1 cellular context compared by ENCODE assay signal in the genomic region with DNA sequence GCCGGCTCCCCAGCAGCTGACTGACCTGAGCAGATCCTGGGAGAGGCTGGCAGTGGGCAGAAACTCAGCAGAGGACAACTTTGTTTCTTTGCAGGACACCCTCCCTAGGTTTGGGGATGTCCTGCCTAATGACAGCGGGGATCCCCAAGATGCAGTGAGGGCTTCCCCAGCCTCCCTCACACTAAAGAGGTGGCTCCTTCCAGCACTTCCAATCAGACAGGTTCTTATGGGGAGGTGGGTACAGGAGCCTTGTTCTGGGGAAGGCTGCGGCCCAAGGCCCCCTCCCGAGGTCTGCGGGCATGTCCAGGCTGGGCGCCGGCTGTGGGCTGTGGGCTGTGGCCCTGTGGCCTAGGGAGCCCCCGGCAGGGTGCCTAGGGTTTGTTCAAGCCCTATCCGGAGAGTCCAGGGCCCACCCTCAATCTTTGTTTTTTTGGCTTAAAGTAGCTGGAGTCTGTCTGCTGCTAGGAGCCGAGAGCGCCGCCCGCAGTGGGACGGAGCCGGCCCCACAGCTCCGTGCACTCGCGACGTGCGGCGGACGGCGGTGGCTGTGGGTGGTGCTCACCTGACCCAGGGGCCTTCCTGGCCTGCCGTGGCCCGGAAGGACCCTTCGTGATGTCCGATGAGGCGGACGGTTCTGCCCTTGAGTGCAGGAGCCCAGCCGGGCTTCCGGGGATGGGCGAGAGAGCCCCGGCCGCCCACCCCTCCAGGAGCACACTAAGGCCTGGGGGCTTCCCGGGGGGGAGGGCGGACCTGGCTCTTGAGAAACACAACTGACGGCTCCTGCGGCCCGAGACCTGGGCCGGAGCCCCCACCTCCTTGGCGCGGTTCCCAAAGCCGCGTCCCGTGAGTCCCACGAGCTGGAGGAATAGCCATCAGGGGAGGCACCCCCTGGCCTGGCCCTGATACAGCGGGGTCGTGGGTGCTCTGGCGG.
TF ChIP-seq lines count a peak whose summit lies in the region.

No MANE protein-coding gene starts in this region.

TF ChIP-seq in WTC11, 78 proteins besides CTCF, POLR2A, EP300 and RAD21:
- no peak for TF ChIP-seq TEAD1 (CRISPR knock-in tag; IDR thresholded peaks at IDR 0.05)
- no peak for TF ChIP-seq GRHL2 (CRISPR knock-in tag; IDR thresholded peaks at IDR 0.05; ENCODE audit: insufficient replicate concordance, severe bottlenecking)
- TF ChIP-seq, protein P1, sequence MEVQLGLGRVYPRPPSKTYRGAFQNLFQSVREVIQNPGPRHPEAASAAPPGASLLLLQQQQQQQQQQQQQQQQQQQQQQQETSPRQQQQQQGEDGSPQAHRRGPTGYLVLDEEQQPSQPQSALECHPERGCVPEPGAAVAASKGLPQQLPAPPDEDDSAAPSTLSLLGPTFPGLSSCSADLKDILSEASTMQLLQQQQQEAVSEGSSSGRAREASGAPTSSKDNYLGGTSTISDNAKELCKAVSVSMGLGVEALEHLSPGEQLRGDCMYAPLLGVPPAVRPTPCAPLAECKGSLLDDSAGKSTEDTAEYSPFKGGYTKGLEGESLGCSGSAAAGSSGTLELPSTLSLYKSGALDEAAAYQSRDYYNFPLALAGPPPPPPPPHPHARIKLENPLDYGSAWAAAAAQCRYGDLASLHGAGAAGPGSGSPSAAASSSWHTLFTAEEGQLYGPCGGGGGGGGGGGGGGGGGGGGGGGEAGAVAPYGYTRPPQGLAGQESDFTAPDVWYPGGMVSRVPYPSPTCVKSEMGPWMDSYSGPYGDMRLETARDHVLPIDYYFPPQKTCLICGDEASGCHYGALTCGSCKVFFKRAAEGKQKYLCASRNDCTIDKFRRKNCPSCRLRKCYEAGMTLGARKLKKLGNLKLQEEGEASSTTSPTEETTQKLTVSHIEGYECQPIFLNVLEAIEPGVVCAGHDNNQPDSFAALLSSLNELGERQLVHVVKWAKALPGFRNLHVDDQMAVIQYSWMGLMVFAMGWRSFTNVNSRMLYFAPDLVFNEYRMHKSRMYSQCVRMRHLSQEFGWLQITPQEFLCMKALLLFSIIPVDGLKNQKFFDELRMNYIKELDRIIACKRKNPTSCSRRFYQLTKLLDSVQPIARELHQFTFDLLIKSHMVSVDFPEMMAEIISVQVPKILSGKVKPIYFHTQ (CRISPR knock-in tag; IDR thresholded peaks at IDR 0.05) = no peak
- TF ChIP-seq, protein P2, sequence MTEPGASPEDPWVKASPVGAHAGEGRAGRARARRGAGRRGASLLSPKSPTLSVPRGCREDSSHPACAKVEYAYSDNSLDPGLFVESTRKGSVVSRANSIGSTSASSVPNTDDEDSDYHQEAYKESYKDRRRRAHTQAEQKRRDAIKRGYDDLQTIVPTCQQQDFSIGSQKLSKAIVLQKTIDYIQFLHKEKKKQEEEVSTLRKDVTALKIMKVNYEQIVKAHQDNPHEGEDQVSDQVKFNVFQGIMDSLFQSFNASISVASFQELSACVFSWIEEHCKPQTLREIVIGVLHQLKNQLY (CRISPR knock-in tag; IDR thresholded peaks at IDR 0.05) = no peak
- TF ChIP-seq JAZF1 (CRISPR knock-in tag; IDR thresholded peaks at IDR 0.05) = no peak
- TF ChIP-seq, protein P3, sequence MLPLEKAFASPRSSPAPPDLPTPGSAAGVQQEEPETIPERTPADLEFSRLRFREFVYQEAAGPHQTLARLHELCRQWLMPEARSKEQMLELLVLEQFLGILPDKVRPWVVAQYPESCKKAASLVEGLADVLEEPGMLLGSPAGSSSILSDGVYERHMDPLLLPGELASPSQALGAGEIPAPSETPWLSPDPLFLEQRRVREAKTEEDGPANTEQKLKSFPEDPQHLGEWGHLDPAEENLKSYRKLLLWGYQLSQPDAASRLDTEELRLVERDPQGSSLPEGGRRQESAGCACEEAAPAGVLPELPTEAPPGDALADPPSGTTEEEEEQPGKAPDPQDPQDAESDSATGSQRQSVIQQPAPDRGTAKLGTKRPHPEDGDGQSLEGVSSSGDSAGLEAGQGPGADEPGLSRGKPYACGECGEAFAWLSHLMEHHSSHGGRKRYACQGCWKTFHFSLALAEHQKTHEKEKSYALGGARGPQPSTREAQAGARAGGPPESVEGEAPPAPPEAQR (CRISPR knock-in tag; IDR thresholded peaks at IDR 0.05) = no peak
- TF ChIP-seq, protein P4, sequence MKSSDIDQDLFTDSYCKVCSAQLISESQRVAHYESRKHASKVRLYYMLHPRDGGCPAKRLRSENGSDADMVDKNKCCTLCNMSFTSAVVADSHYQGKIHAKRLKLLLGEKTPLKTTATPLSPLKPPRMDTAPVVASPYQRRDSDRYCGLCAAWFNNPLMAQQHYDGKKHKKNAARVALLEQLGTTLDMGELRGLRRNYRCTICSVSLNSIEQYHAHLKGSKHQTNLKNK (CRISPR knock-in tag; IDR thresholded peaks at IDR 0.05) = no peak
- no peak for TF ChIP-seq SOX15 (CRISPR knock-in tag; IDR thresholded peaks at IDR 0.05)
